Comparison of ENCODE assay signal across 22 cellular contexts in the genomic region with DNA sequence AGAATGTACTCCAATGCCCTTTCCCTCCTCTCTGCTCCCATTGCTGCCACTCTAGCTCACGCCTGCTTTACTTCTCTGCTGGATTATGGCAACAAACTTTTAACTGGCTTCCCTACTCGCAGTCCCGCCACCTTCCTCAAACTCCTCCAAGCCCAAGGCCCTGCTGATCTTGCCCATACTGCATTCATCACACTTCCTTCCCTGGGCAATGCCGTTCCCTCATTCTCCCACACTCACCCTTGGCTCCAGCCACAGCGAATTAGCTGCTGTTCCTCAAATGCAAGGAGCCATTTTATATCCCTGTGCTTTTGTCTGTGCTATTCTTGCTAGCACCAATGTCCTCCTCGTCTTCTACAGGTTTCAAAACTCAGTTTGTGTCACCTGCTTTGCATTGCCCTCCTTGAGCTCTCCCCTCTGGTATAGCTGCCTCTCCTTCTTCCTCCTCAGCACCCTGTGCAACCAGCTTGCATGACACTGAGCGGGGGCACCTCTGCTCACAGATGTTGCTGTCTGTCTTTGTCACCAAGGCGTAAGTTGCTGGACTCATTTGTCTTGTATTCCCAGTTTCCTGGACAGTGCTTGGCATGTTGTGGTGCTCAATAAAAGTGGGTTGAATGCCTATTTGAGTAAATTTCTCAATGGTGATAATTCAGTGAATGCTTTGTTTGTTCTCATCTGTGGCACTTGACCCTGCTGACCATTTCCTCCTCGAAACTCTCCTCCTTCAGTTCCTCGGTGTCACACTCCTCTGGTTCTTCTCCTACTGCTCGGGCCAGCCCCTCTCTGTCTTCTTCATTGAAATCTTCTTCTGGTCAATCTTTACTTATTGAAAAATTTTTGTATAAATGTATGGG.
"Had no signal": no experiment of that assay in that cellular context is flagged by ENCODE, and none has a peak within 500 bp of the region (broad histone marks: within the 10 kb centered on the region; RNA-seq: fewer than 3 reads in every experiment).

No MANE protein-coding gene starts in this region.

- H3K4me1 Mint-ChIP-seq: activated CD8-positive, alpha-beta memory T cell treated with anti-CD3 and anti-CD28 coated beads, Interleukin-2, amount 10 ng/mL, durations not matched to agents 7 days and 5 days; activated naive CD8-positive, alpha-beta T cell treated with anti-CD3 and anti-CD28 coated beads, Interleukin-2, amount 50 U/mL, for 24 hours; naive thymus-derived CD8-positive, alpha-beta T cell; T-cell had no signal

- FAIRE-seq: keratinocyte, small intestine had no signal

- H3K27me3 Mint-ChIP-seq: activated naive CD8-positive, alpha-beta T cell treated with anti-CD3 and anti-CD28 coated beads, Interleukin-2, amount 50 U/mL, for 24 hours; progenitor cell of endocrine pancreas; T-cell; type B pancreatic cell had no signal

- H3K27me3 ChIP-seq: ascending aorta, dorsolateral prefrontal cortex, right atrium auricular region had no signal

- H3K36me3 Mint-ChIP-seq: activated CD4-positive, alpha-beta memory T cell treated with anti-CD3 and anti-CD28 coated beads for 36 hours; activated CD8-positive, alpha-beta memory T cell treated with anti-CD3 and anti-CD28 coated beads, Interleukin-2, amount 10 ng/mL, durations not matched to agents 7 days and 5 days; T-cell; type B pancreatic cell had no signal

- H3K4me1 ChIP-seq: ascending aorta, right atrium auricular region had no signal

- H3K4me3 Mint-ChIP-seq: activated CD4-positive, alpha-beta memory T cell treated with anti-CD3 and anti-CD28 coated beads for 36 hours; activated CD8-positive, alpha-beta memory T cell treated with anti-CD3 and anti-CD28 coated beads, Interleukin-2, amount 10 ng/mL, durations not matched to agents 7 days and 5 days; activated naive CD4-positive, alpha-beta T cell treated with anti-CD3 and anti-CD28 coated beads for 36 hours; activated naive CD8-positive, alpha-beta T cell treated with anti-CD3 and anti-CD28 coated beads, Interleukin-2, amount 50 U/mL, for 24 hours; naive thymus-derived CD8-positive, alpha-beta T cell; T-cell; type B pancreatic cell had no signal

- H3K4me3 ChIP-seq: ascending aorta, dorsolateral prefrontal cortex, mucosa of descending colon, right atrium auricular region had no signal

- H3K27ac ChIP-seq: ascending aorta, dorsolateral prefrontal cortex, right atrium auricular region, VCaP had no signal

- H3K36me3 ChIP-seq: ascending aorta, right atrium auricular region had no signal

- ATAC-seq: activated CD8-positive, alpha-beta memory T cell treated with anti-CD3 and anti-CD28 coated beads, Interleukin-2, amount 10 ng/mL, durations not matched to agents 7 days and 5 days; activated naive CD8-positive, alpha-beta T cell treated with anti-CD3 and anti-CD28 coated beads, Interleukin-2, amount 50 U/mL, for 24 hours; left lobe of liver; mucosa of descending colon; naive thymus-derived CD8-positive, alpha-beta T cell; stimulated activated naive CD8-positive, alpha-beta T cell treated with anti-CD3 and anti-CD28 coated beads, Interleukin-15, Interleukin-2, amounts not matched to agents 100 U/mL and 50 U/mL, for 24 hours; T-cell had no signal

- DNase-seq: activated CD4-positive, alpha-beta memory T cell treated with anti-CD3 and anti-CD28 coated beads for 36 hours; activated CD8-positive, alpha-beta memory T cell treated with anti-CD3 and anti-CD28 coated beads, Interleukin-2, amount 10 ng/mL, durations not matched to agents 7 days and 5 days; activated naive CD4-positive, alpha-beta T cell treated with anti-CD3 and anti-CD28 coated beads for 36 hours; activated naive CD8-positive, alpha-beta T cell treated with anti-CD3 and anti-CD28 coated beads, Interleukin-2, amount 50 U/mL, for 24 hours; activated T-cell treated with anti-CD3 and anti-CD28 coated beads, Interleukin-2, amount 50 U/mL, for 1 hour; dorsolateral prefrontal cortex; mucosa of descending colon; naive thymus-derived CD8-positive, alpha-beta T cell; occipital lobe; small intestine; stimulated activated CD4-positive, alpha-beta T cell treated with anti-CD3 and anti-CD28 coated beads, Interleukin-4, amount 100 ng/mL, for 24 hours; stimulated activated naive CD8-positive, alpha-beta T cell treated with anti-CD3 and anti-CD28 coated beads, Interleukin-15, Interleukin-2, amounts not matched to agents 100 U/mL and 50 U/mL, for 24 hours; T-cell; T-helper 9 cell had no signal

- H3K27ac Mint-ChIP-seq: activated CD4-positive, alpha-beta memory T cell treated with anti-CD3 and anti-CD28 coated beads for 36 hours; activated CD8-positive, alpha-beta memory T cell treated with anti-CD3 and anti-CD28 coated beads, Interleukin-2, amount 10 ng/mL, durations not matched to agents 7 days and 5 days; activated naive CD4-positive, alpha-beta T cell treated with anti-CD3 and anti-CD28 coated beads for 36 hours; activated naive CD8-positive, alpha-beta T cell treated with anti-CD3 and anti-CD28 coated beads, Interleukin-2, amount 50 U/mL, for 24 hours; activated T-helper 2 cell treated with anti-CD3 and anti-CD28 coated beads, Interferon-gamma antibody, Interleukin-2, Interleukin-4, amounts not matched to agents 10 μg/mL and 5 μg/mL and 100 μg/mL, durations not matched to agents 14 hours and 24 hours and 36 hours; naive thymus-derived CD8-positive, alpha-beta T cell; progenitor cell of endocrine pancreas; T-cell had no signal
